ENCODE assay signal across 9 cellular contexts in genomic region chr3:157130881-157131251, GRCh38. TPM values are rescaled to one million over a fixed set of nuclear protein-coding genes. Genes with fewer than 3 reads are reported as not detected.
DNase-seq lines count a peak whose midpoint lies in the region; ATAC-seq and TF ChIP-seq lines count a peak whose summit lies in the region.
"Had no signal": no experiment of that assay in that cellular context is flagged by ENCODE, and none has a peak within 500 bp of the region (broad histone marks: within the 10 kb centered on the region; RNA-seq: fewer than 3 reads in every experiment).

No MANE protein-coding gene starts in this region.

- H3K27me3 ChIP-seq in Peyer's patch (no peaks in the 10 kb centered on the region), gastrocnemius medialis (no peaks in the 10 kb centered on the region)

- intact Hi-C loops in Calu3 (cut with micrococcal nuclease; ENCODE audit: unreplicated experiment) (loop anchor here (1.0 to 10.0 kb wide), 5 partner anchors 43 to 826 kb away; no protein-coding TSS in a partner anchor), gastrocnemius medialis (cut with DNase I; ENCODE audit: low total_unique reads) (loop anchor here (10.0 kb wide), 1 partner anchor 186 kb away; no protein-coding TSS in a partner anchor)

- H3K4me1 ChIP-seq in Peyer's patch: peaks cover 9 to 58% (median 17%) of the 10 kb centered on the region in 4 donors
- peaks cover 55 to 80% of the 10 kb centered on the region in 2 donors for H3K4me1 ChIP-seq in gastrocnemius medialis

- CTCF ChIA-PET in Calu3 (lab: Charles Lee): interaction anchor here (0.6 to 5.6 kb wide), 12 partner anchors 9 to 596 kb away, joined by 4 to 49 read pairs (median 6); partner anchors contain the start of genes SSR3 and TIPARP

- H3K4me3 Mint-ChIP-seq in Calu3 (ENCODE audit: low read depth, unreplicated experiment): peak overlapping the region; percentile 56

- no peaks in the 10 kb centered on the region for H3K36me3 ChIP-seq in Peyer's patch
- no peaks in the 10 kb centered on the region for H3K36me3 ChIP-seq in gastrocnemius medialis

- peak overlapping the region; percentile 77 to 94 (median 86) for H3K27ac ChIP-seq in Peyer's patch
- peak overlapping the region; percentile 99 for H3K27ac ChIP-seq in epithelial cell of prostate
- H3K27ac ChIP-seq in gastrocnemius medialis: peak overlapping the region; percentile 70 to 86 (median 72)

- TF ChIP-seq POLR2A in Peyer's patch (IDR thresholded peaks at IDR 0.05) (no peak), gastrocnemius medialis (IDR thresholded peaks at IDR 0.05) (no peak)

- ATAC-seq in gastrocnemius medialis (no peak), HG03378 (IDR thresholded peaks at IDR 0.05; ENCODE audit: unreplicated experiment) (no peak)

- H3K27me3 Mint-ChIP-seq in Calu3 (ENCODE audit: unreplicated experiment): no peaks in the 10 kb centered on the region

- no peaks in the 10 kb centered on the region for H3K9me3 Mint-ChIP-seq in Calu3 (ENCODE audit: low read depth, unreplicated experiment)

- H3K27ac Mint-ChIP-seq in Calu3 (ENCODE audit: unreplicated experiment): peak overlapping the region; percentile 96

- H3K4me3 ChIP-seq in Peyer's patch (no peak overlapping the region), gastrocnemius medialis (peak overlapping the region in 2 of 4 donors; percentile 25 to 34)

- peaks cover 44% of the 10 kb centered on the region for H3K36me3 Mint-ChIP-seq in Calu3 (ENCODE audit: insufficient read depth, unreplicated experiment)

- in situ Hi-C loops in gastrocnemius medialis (cut with MboI; ENCODE audit: low sequenced_read_pairs in 4 of 4): loop anchor here in 3 of 4 donors (10.0 kb wide), 2 partner anchors 46 to 456 kb away; partner anchors contain the start of gene TIPARP (in 2 of the 3)

- H3K9me3 ChIP-seq in Peyer's patch (no peaks in the 10 kb centered on the region), gastrocnemius medialis (no peaks in the 10 kb centered on the region)

- TF ChIP-seq CTCF in Calu3 (IDR thresholded peaks at IDR 0.05; ENCODE audit: unreplicated experiment) (no peak), Peyer's patch (IDR thresholded peaks at IDR 0.05) (no peak), gastrocnemius medialis (IDR thresholded peaks at IDR 0.05 in 4 of 5, conservative IDR thresholded peaks at IDR 0.05 in 1 of 5) (peak in 1 of 5 experiments; percentile 10)

- peaks cover 89% of the 10 kb centered on the region for H3K4me1 Mint-ChIP-seq in Calu3 (ENCODE audit: low read depth, unreplicated experiment)

- DNase-seq in Calu3: no peak
- no peak for DNase-seq in Peyer's patch
- DNase-seq in epithelial cell of prostate (ENCODE audit: low read depth, low spot score): no peak
- no peak for DNase-seq in gastrocnemius medialis
- DNase-seq in GF-D8 (lab: John Stamatoyannopoulos, UW): no peak
- no peak for DNase-seq in amniotic stem cell (lab: John Stamatoyannopoulos, UW)
- no peak for DNase-seq in COLO668 (lab: John Stamatoyannopoulos, UW; ENCODE audit: unreplicated experiment)
- DNase-seq: NCI-H524 treated with DMSO at 0.1 percent for 48 hours had no signal

- BruUV-seq in Calu3 (replicated peaks; lab: Mats Ljungman, UMichigan): no TSS peak

RNA-seq across cellular contexts. Expression of gene CCNL1, which starts 29.1 kb away (rescaled TPM):
- total RNA-seq in Calu3 (2022): 291 and 303 TPM in 2 replicates
- 100 to 1,000 TPM; 309 to 477 (median 414) TPM for total RNA-seq in Peyer's patch
- total RNA-seq in gastrocnemius medialis: 100 to 1,000 TPM in 1 of 4 donors, 10 to 100 TPM in 3; 34.3 to 110 (median 41.3) TPM
